In genomic region chr16:20853076-20853597, GRCh38 we compare ENCODE assay signal across 20 cellular contexts. TPM values are rescaled to one million over a fixed set of nuclear protein-coding genes. Genes with fewer than 3 reads are reported as not detected.
DNase-seq lines count a peak whose midpoint lies in the region; ATAC-seq, FAIRE-seq and TF ChIP-seq lines count a peak whose summit lies in the region.
"Had no signal": no experiment of that assay in that cellular context is flagged by ENCODE, and none has a peak within 500 bp of the region (broad histone marks: within the 10 kb centered on the region; RNA-seq: fewer than 3 reads in every experiment).

No MANE protein-coding gene starts in this region.

- TF ChIP-seq CTCF in endothelial cell of umbilical vein (IDR thresholded peaks at IDR 0.05; ENCODE audit: extremely low read depth in 1 of 2, insufficient read depth in 1 of 2, low read depth in 1 of 2, low read length in 2 of 2) (no peak), lung (IDR thresholded peaks at IDR 0.05; ENCODE audit: control extremely low read depth, extremely low read depth) (no peak), thoracic aorta (IDR thresholded peaks at IDR 0.05) (no peak)

- no peak overlapping the region for H3K27ac Mint-ChIP-seq in stimulated activated naive B cell treated with anti-CD40 and anti-IgM and Interleukin-4, amounts not matched to agents 10 μg/mL and 1 μg/mL and 100 μg/mL, for 72 hours
- H3K27ac Mint-ChIP-seq: progenitor cell of endocrine pancreas had no signal

- no peak overlapping the region for H3K4me3 Mint-ChIP-seq in stimulated activated naive B cell treated with anti-CD40 and anti-IgM and Interleukin-4, amounts not matched to agents 10 μg/mL and 1 μg/mL and 100 μg/mL, for 72 hours

- peaks cover 48% of the 10 kb centered on the region for H3K4me1 ChIP-seq in endothelial cell of umbilical vein (ENCODE audit: control insufficient read depth, extremely low read depth, insufficient read depth, low read length)
- peaks cover 8 to 25% of the 10 kb centered on the region in 2 donors for H3K4me1 ChIP-seq in lung (ENCODE audit: control insufficient read depth in 2 of 2, insufficient read depth in 2 of 2, low read length in 2 of 2)
- peaks cover 43 to 61% of the 10 kb centered on the region in 2 donors for H3K4me1 ChIP-seq in thoracic aorta (ENCODE audit: control insufficient read depth in 1 of 2, low read depth in 2 of 2)
- H3K4me1 ChIP-seq: BE2C had no signal

- H3K4me2 ChIP-seq in endothelial cell of umbilical vein (ENCODE audit: insufficient read depth, low read length): peak overlapping the region; percentile 30

- peak overlapping the region; percentile 66 for H3K27ac ChIP-seq in endothelial cell of umbilical vein (ENCODE audit: insufficient read depth, low read depth, low read length)
- peak overlapping the region; percentile 43 to 71 for H3K27ac ChIP-seq in lung (ENCODE audit: low read depth in 1 of 2, low read length in 1 of 2)
- H3K27ac ChIP-seq in thoracic aorta: peak overlapping the region; percentile 83 to 95

- H3K27me3 ChIP-seq in endothelial cell of umbilical vein (ENCODE audit: control insufficient read depth in 2 of 2, insufficient read depth in 2 of 2, low read length in 2 of 2) (no peaks in the 10 kb centered on the region), lung (ENCODE audit: control insufficient read depth, insufficient read depth) (no peaks in the 10 kb centered on the region), thoracic aorta (replicated peaks; ENCODE audit: insufficient read depth) (no peaks in the 10 kb centered on the region)
- H3K27me3 ChIP-seq: BE2C, body of pancreas, esophagus squamous epithelium had no signal

- H3K9me3 ChIP-seq in endothelial cell of umbilical vein (replicated peaks; ENCODE audit: control insufficient read depth, insufficient read depth, low read length) (no peaks in the 10 kb centered on the region), lung (ENCODE audit: control insufficient read depth in 2 of 2, insufficient read depth in 1 of 2, low read length in 1 of 2) (no peaks in the 10 kb centered on the region), thoracic aorta (no peaks in the 10 kb centered on the region)
- H3K9me3 ChIP-seq: BE2C, body of pancreas, esophagus squamous epithelium had no signal

- H3K36me3 ChIP-seq in endothelial cell of umbilical vein (ENCODE audit: control insufficient read depth in 2 of 2, extremely low read depth in 1 of 2, insufficient read depth in 2 of 2, low read length in 2 of 2) (peaks cover 10 to 14% of the 10 kb centered on the region in 2 experiments), lung (ENCODE audit: control insufficient read depth in 2 of 2, insufficient read depth in 2 of 2, low read length in 2 of 2) (peaks cover 5 to 8% of the 10 kb centered on the region in 2 donors), thoracic aorta (peaks cover 8% of the 10 kb centered on the region)
- H3K36me3 ChIP-seq: BE2C had no signal

- WGBS in lung, 2 donors: 75% methylated on average over 6 of the region's 6 CpGs

- POLR2A ChIA-PET in endothelial cell of umbilical vein (lab: Charles Lee): interaction anchor here (1.1 to 1.5 kb wide), 2 partner anchors 45 to 47 kb away, joined by 3 to 5 read pairs; partner anchors contain the start of genes DCUN1D3 and LYRM1

- H2AFZ ChIP-seq in endothelial cell of umbilical vein (ENCODE audit: low read depth, low read length): no peak overlapping the region

- no peaks in the 10 kb centered on the region for H3K9me3 Mint-ChIP-seq in stimulated activated naive B cell treated with anti-CD40 and anti-IgM and Interleukin-4, amounts not matched to agents 10 μg/mL and 1 μg/mL and 100 μg/mL, for 72 hours

- FAIRE-seq in endothelial cell of umbilical vein (lab: Jason Lieb, UNC): peak; percentile 21
- no peak for FAIRE-seq in RCC 7860 (lab: Jason Lieb, UNC)
- no peak for FAIRE-seq in GM19239 (lab: Jason Lieb, UNC)

- BruUV-seq in endothelial cell of umbilical vein (replicated peaks; lab: Mats Ljungman, UMichigan): no TSS peak

- H3K4me3 ChIP-seq in endothelial cell of umbilical vein (replicated peaks in 1 of 3; ENCODE audit: insufficient read depth in 1 of 3, low read depth in 1 of 3, low read length in 3 of 3) (no peak overlapping the region), lung (no peak overlapping the region), thoracic aorta (no peak overlapping the region)
- H3K4me3 ChIP-seq: body of pancreas, esophagus squamous epithelium had no signal

- H3K9ac ChIP-seq in endothelial cell of umbilical vein (replicated peaks; ENCODE audit: extremely low read depth, insufficient read depth, low read length): no peak overlapping the region

- H4K20me1 ChIP-seq in endothelial cell of umbilical vein (replicated peaks; ENCODE audit: control insufficient read depth, extremely low read depth, insufficient read depth, low read length): no peaks in the 10 kb centered on the region

- no peak for ATAC-seq in lung (ENCODE audit: insufficient read depth, low FRiP score)
- no peak for ATAC-seq in thoracic aorta (ENCODE audit: insufficient number of reproducible peaks, low FRiP score, low read depth)
- ATAC-seq in HG03521 (IDR thresholded peaks at IDR 0.05; ENCODE audit: unreplicated experiment): no peak
- no peak for ATAC-seq in stimulated activated naive B cell treated with anti-CD40 and anti-IgM and Interleukin-4, amounts not matched to agents 10 μg/mL and 1 μg/mL and 100 μg/mL, for 72 hours (replicated peaks)
- ATAC-seq: body of pancreas had no signal

- H3K36me3 Mint-ChIP-seq in stimulated activated naive B cell treated with anti-CD40 and anti-IgM and Interleukin-4, amounts not matched to agents 10 μg/mL and 1 μg/mL and 100 μg/mL, for 72 hours: peaks cover 10 to 13% of the 10 kb centered on the region in 2 donors

- DNase-seq in NCI-H82 treated with DMSO at 0.1 percent for 48 hours (lab: John Stamatoyannopoulos, UW; ENCODE audit: unreplicated experiment): peak; percentile 47
- DNase-seq in endothelial cell of umbilical vein (ENCODE audit: low read depth, low spot score): no peak
- DNase-seq in lung (ENCODE audit: low spot score): no peak
- no peak for DNase-seq in thoracic aorta (ENCODE audit: low spot score)
- no peak for DNase-seq in RCC 7860 (ENCODE audit: low spot score)
- DNase-seq in stimulated activated naive B cell treated with anti-CD40 and anti-IgM and Interleukin-4, amounts not matched to agents 10 μg/mL and 1 μg/mL and 100 μg/mL, for 72 hours: no peak
- DNase-seq in GM19239 (ENCODE audit: insufficient read length, low spot score): no peak
- DNase-seq: activated CD4-positive, alpha-beta T cell treated with anti-CD3 and anti-CD28 coated beads for 1 hour; activated naive CD4-positive, alpha-beta T cell treated with Interleukin-2 at 50 U/mL for 16 hours; BE2C; body of pancreas; DMS 273 treated with DMSO at 0.1 percent for 48 hours; esophagus squamous epithelium; GF-D8; H7; NCI-H1436 treated with DMSO at 0.1 percent for 48 hours; NCI-H345; T-helper 2 cell had no signal

- H3K9me1 ChIP-seq in endothelial cell of umbilical vein (replicated peaks; ENCODE audit: control insufficient read depth, extremely low read depth, insufficient read depth, low read length): no peaks in the 10 kb centered on the region

- intact Hi-C loops in endothelial cell of umbilical vein (cut with micrococcal nuclease): loop anchor here (1.0 to 5.0 kb wide), 3 partner anchors 51 to 424 kb away; partner anchors contain the start of gene CRYM

- CTCF ChIA-PET in endothelial cell of umbilical vein (lab: Charles Lee): interaction anchor here (0.6 to 3.8 kb wide), 7 partner anchors 13 to 336 kb away, joined by 3 to 42 read pairs (median 8); no protein-coding TSS in a partner anchor

- peaks cover 8% of the 10 kb centered on the region for H3K79me2 ChIP-seq in endothelial cell of umbilical vein (ENCODE audit: control insufficient read depth, insufficient read depth, low read length)

- peaks cover 0 to 6% of the 10 kb centered on the region in 2 donors for H3K4me1 Mint-ChIP-seq in stimulated activated naive B cell treated with anti-CD40 and anti-IgM and Interleukin-4, amounts not matched to agents 10 μg/mL and 1 μg/mL and 100 μg/mL, for 72 hours

- H3K27me3 Mint-ChIP-seq in stimulated activated naive B cell treated with anti-CD40 and anti-IgM and Interleukin-4, amounts not matched to agents 10 μg/mL and 1 μg/mL and 100 μg/mL, for 72 hours: no peaks in the 10 kb centered on the region
- H3K27me3 Mint-ChIP-seq: progenitor cell of endocrine pancreas had no signal

- dilution Hi-C loops in endothelial cell of umbilical vein (cut with MboI; ENCODE audit: extremely low pct_ligation_motif_present, low sequenced_read_pairs): no loop called here

- TF ChIP-seq POLR2A in endothelial cell of umbilical vein (IDR thresholded peaks at IDR 0.05; ENCODE audit: low read depth, low read length): no peak

RNA-seq across cellular contexts. Expression of gene REXO5, which starts 46.8 kb away (rescaled TPM):
- total RNA-seq in endothelial cell of umbilical vein (7.4 and 11.5 TPM in 2 replicates), lung (1 to 10 TPM; 2.7 to 6.3 TPM), thoracic aorta (1 to 10 TPM in 1 of 2 donors, not detected in 1; 6.5 TPM)
- polyA plus RNA-seq in endothelial cell of umbilical vein (2.1 and 2.3 TPM in 2 replicates), lung (under 1 TPM; 0.73 to 0.84 TPM)
- polyA plus RNA-seq in endothelial cell of umbilical vein (2011; cell fraction: cytosol; rRNA removed): 3.0 TPM in 2 replicates
- 17.4 and 19.8 TPM in 2 replicates for polyA plus RNA-seq in endothelial cell of umbilical vein (2011; cell fraction: nucleus; rRNA removed)
- 2.9 and 3.5 TPM in 2 replicates for polyA plus RNA-seq in endothelial cell of umbilical vein (2012)
- 13.6 and 14.2 TPM in 2 replicates for polyA minus RNA-seq in endothelial cell of umbilical vein
- polyA minus RNA-seq in endothelial cell of umbilical vein (2011; cell fraction: cytosol; rRNA and poly(A)+ RNA removed): 4.2 TPM
- 17.9 and 19.8 TPM in 2 replicates for polyA minus RNA-seq in endothelial cell of umbilical vein (2011; cell fraction: nucleus; rRNA and poly(A)+ RNA removed)

RNA-seq across cellular contexts. Expression of gene ERI2, which starts 46.9 kb away (rescaled TPM):
- total RNA-seq in endothelial cell of umbilical vein: 8.9 and 9.3 TPM in 2 replicates
- polyA plus RNA-seq in endothelial cell of umbilical vein: 6.6 and 16.1 TPM in 2 replicates
- 3.9 and 4.4 TPM in 2 replicates for polyA plus RNA-seq in endothelial cell of umbilical vein (2011; cell fraction: cytosol; rRNA removed)
- 6.9 and 10.9 TPM in 2 replicates for polyA plus RNA-seq in endothelial cell of umbilical vein (2011; cell fraction: nucleus; rRNA removed)
- 5.0 and 5.3 TPM in 2 replicates for polyA plus RNA-seq in endothelial cell of umbilical vein (2012)
- polyA minus RNA-seq in endothelial cell of umbilical vein: 5.1 and 6.1 TPM in 2 replicates
- polyA minus RNA-seq in endothelial cell of umbilical vein (2011; cell fraction: cytosol; rRNA and poly(A)+ RNA removed): 10.1 TPM
- polyA minus RNA-seq in endothelial cell of umbilical vein (2011; cell fraction: nucleus; rRNA and poly(A)+ RNA removed): 4.1 and 5.4 TPM in 2 replicates
- total RNA-seq in lung: 10 to 100 TPM; 12.5 to 29.7 TPM
- 1 to 10 TPM; 5.9 to 9.3 TPM for polyA plus RNA-seq in lung
- total RNA-seq in thoracic aorta: 1 to 10 TPM; 2.6 to 7.8 TPM

RNA-seq across cellular contexts. Expression of gene DCUN1D3, which starts 47.0 kb away (rescaled TPM):
- total RNA-seq in endothelial cell of umbilical vein: 35.0 and 39.6 TPM in 2 replicates
- polyA plus RNA-seq in endothelial cell of umbilical vein: 8.8 and 10.4 TPM in 2 replicates
- 13.5 and 14.2 TPM in 2 replicates for polyA plus RNA-seq in endothelial cell of umbilical vein (2011; cell fraction: cytosol; rRNA removed)
- polyA plus RNA-seq in endothelial cell of umbilical vein (2011; cell fraction: nucleus; rRNA removed): 28.5 and 31.3 TPM in 2 replicates
- 15.7 and 16.5 TPM in 2 replicates for polyA plus RNA-seq in endothelial cell of umbilical vein (2012)
- 40.9 and 43.9 TPM in 2 replicates for polyA minus RNA-seq in endothelial cell of umbilical vein
- 1.6 TPM for polyA minus RNA-seq in endothelial cell of umbilical vein (2011; cell fraction: cytosol; rRNA and poly(A)+ RNA removed)
- polyA minus RNA-seq in endothelial cell of umbilical vein (2011; cell fraction: nucleus; rRNA and poly(A)+ RNA removed): 40.7 and 47.7 TPM in 2 replicates
- 10 to 100 TPM; 12.2 to 27.8 TPM for total RNA-seq in lung
- polyA plus RNA-seq in lung: 1 to 10 TPM; 6.1 to 6.6 TPM
- total RNA-seq in thoracic aorta: 10 to 100 TPM; 25.3 to 28.0 TPM

RNA-seq across cellular contexts. Expression of gene LYRM1, which starts 47.4 kb away (rescaled TPM):
- 28.4 and 29.1 TPM in 2 replicates for total RNA-seq in endothelial cell of umbilical vein
- 13.8 and 20.4 TPM in 2 replicates for polyA plus RNA-seq in endothelial cell of umbilical vein
- polyA plus RNA-seq in endothelial cell of umbilical vein (2011; cell fraction: cytosol; rRNA removed): 34.3 and 34.7 TPM in 2 replicates
- 16.3 and 18.2 TPM in 2 replicates for polyA plus RNA-seq in endothelial cell of umbilical vein (2011; cell fraction: nucleus; rRNA removed)
- polyA plus RNA-seq in endothelial cell of umbilical vein (2012): 45.2 and 45.3 TPM in 2 replicates
- 10.3 and 13.5 TPM in 2 replicates for polyA minus RNA-seq in endothelial cell of umbilical vein
- 9.3 TPM for polyA minus RNA-seq in endothelial cell of umbilical vein (2011; cell fraction: cytosol; rRNA and poly(A)+ RNA removed)
- polyA minus RNA-seq in endothelial cell of umbilical vein (2011; cell fraction: nucleus; rRNA and poly(A)+ RNA removed): 6.7 and 7.1 TPM in 2 replicates
- total RNA-seq in lung: 10 to 100 TPM; 27.8 to 29.8 TPM
- polyA plus RNA-seq in lung: 10 to 100 TPM; 32.5 to 50.5 TPM
- 10 to 100 TPM; 18.7 to 34.9 TPM for total RNA-seq in thoracic aorta
